In the genomic region with DNA sequence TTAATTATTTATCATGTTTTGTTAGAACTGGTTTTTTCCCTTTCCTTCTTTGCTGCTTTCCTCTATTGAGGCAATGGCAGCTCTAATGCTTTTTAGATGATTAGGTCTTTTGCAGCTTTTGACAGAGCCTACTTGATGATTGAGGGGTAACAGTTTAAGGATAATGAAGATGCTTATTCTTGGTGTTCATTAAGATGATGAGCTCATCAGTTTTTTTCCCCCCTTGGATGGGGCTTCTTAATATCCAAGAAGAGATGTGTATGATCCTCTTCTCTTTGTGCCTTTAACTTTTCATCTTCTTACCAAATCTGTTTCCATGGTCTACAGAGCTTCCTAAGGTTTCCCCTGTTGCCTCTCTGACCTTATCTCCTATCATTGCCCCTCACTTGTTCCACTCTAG, we compare ENCODE assay signal across 2 cellular contexts.
TF ChIP-seq lines count a peak whose summit lies in the region.

No MANE protein-coding gene starts in this region.

TF ChIP-seq in IMR-90, 13 proteins besides CTCF, POLR2A, EP300 and RAD21:
- TF ChIP-seq MAZ (IDR thresholded peaks at IDR 0.05; ENCODE audit: borderline replicate concordance, low read depth, low read length), result no peak
- TF ChIP-seq SMC3 (IDR thresholded peaks at IDR 0.05; ENCODE audit: low read depth, low read length), result no peak
- TF ChIP-seq MAFK (IDR thresholded peaks at IDR 0.05; ENCODE audit: low read depth, low read length), result peak; percentile 61; the same call in 1 of the 2 replicates
- TF ChIP-seq, protein P1, sequence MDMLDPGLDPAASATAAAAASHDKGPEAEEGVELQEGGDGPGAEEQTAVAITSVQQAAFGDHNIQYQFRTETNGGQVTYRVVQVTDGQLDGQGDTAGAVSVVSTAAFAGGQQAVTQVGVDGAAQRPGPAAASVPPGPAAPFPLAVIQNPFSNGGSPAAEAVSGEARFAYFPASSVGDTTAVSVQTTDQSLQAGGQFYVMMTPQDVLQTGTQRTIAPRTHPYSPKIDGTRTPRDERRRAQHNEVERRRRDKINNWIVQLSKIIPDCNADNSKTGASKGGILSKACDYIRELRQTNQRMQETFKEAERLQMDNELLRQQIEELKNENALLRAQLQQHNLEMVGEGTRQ (IDR thresholded peaks at IDR 0.05; ENCODE audit: low read depth, low read length), result no peak
- TF ChIP-seq RCOR1 (IDR thresholded peaks at IDR 0.05; ENCODE audit: insufficient replicate concordance, low read length), result no peak

TF ChIP-seq in H1, 55 proteins besides CTCF, POLR2A, EP300 and RAD21:
- TF ChIP-seq ZNF274 (IDR thresholded peaks at IDR 0.05; ENCODE audit: borderline replicate concordance, extremely low read depth, low read length), result no peak
- no peak for TF ChIP-seq EZH2 (IDR thresholded peaks at IDR 0.05; ENCODE audit: low read depth, low read length, severe bottlenecking)
- no peak for TF ChIP-seq CHD1 (IDR thresholded peaks at IDR 0.05; ENCODE audit: low read depth, low read length)
- TF ChIP-seq SP1 (IDR thresholded peaks at IDR 0.05; ENCODE audit: low read depth, low read length), result no peak
- TF ChIP-seq SUZ12 (IDR thresholded peaks at IDR 0.05; ENCODE audit: low read length), result no peak
- no peak for TF ChIP-seq TEAD4 (IDR thresholded peaks at IDR 0.05; ENCODE audit: low read depth, low read length)
- TF ChIP-seq KDM1A (IDR thresholded peaks at IDR 0.05; ENCODE audit: borderline replicate concordance, low read length), result no peak
- TF ChIP-seq, protein P2, sequence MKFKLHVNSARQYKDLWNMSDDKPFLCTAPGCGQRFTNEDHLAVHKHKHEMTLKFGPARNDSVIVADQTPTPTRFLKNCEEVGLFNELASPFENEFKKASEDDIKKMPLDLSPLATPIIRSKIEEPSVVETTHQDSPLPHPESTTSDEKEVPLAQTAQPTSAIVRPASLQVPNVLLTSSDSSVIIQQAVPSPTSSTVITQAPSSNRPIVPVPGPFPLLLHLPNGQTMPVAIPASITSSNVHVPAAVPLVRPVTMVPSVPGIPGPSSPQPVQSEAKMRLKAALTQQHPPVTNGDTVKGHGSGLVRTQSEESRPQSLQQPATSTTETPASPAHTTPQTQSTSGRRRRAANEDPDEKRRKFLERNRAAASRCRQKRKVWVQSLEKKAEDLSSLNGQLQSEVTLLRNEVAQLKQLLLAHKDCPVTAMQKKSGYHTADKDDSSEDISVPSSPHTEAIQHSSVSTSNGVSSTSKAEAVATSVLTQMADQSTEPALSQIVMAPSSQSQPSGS (IDR thresholded peaks at IDR 0.05; ENCODE audit: low read length), result no peak
- no peak for TF ChIP-seq KDM4A (IDR thresholded peaks at IDR 0.05; ENCODE audit: low read depth, low read length, severe bottlenecking)
- no peak for TF ChIP-seq CBX5 (IDR thresholded peaks at IDR 0.05; ENCODE audit: low read depth, low read length)
- no peak for TF ChIP-seq SP4 (IDR thresholded peaks at IDR 0.05; ENCODE audit: low read length)
- TF ChIP-seq BRCA1 (IDR thresholded peaks at IDR 0.05; ENCODE audit: low read depth, low read length), result no peak
- TF ChIP-seq YY1 (IDR thresholded peaks at IDR 0.05; ENCODE audit: low read depth, low read length), result no peak
- TF ChIP-seq TAF7 (optimal IDR thresholded peaks at IDR 0.05; ENCODE audit: borderline replicate concordance, low read depth, low read length), result no peak
- TF ChIP-seq HDAC2 (IDR thresholded peaks at IDR 0.05; ENCODE audit: borderline replicate concordance in 1 of 2, low read depth in 2 of 2, low read length in 2 of 2), result no peak
- no peak for TF ChIP-seq NRF1 (IDR thresholded peaks at IDR 0.05; ENCODE audit: low read depth, low read length)
- TF ChIP-seq GTF2F1 (IDR thresholded peaks at IDR 0.05; ENCODE audit: borderline replicate concordance, low read depth, low read length), result no peak
- TF ChIP-seq, protein P3, sequence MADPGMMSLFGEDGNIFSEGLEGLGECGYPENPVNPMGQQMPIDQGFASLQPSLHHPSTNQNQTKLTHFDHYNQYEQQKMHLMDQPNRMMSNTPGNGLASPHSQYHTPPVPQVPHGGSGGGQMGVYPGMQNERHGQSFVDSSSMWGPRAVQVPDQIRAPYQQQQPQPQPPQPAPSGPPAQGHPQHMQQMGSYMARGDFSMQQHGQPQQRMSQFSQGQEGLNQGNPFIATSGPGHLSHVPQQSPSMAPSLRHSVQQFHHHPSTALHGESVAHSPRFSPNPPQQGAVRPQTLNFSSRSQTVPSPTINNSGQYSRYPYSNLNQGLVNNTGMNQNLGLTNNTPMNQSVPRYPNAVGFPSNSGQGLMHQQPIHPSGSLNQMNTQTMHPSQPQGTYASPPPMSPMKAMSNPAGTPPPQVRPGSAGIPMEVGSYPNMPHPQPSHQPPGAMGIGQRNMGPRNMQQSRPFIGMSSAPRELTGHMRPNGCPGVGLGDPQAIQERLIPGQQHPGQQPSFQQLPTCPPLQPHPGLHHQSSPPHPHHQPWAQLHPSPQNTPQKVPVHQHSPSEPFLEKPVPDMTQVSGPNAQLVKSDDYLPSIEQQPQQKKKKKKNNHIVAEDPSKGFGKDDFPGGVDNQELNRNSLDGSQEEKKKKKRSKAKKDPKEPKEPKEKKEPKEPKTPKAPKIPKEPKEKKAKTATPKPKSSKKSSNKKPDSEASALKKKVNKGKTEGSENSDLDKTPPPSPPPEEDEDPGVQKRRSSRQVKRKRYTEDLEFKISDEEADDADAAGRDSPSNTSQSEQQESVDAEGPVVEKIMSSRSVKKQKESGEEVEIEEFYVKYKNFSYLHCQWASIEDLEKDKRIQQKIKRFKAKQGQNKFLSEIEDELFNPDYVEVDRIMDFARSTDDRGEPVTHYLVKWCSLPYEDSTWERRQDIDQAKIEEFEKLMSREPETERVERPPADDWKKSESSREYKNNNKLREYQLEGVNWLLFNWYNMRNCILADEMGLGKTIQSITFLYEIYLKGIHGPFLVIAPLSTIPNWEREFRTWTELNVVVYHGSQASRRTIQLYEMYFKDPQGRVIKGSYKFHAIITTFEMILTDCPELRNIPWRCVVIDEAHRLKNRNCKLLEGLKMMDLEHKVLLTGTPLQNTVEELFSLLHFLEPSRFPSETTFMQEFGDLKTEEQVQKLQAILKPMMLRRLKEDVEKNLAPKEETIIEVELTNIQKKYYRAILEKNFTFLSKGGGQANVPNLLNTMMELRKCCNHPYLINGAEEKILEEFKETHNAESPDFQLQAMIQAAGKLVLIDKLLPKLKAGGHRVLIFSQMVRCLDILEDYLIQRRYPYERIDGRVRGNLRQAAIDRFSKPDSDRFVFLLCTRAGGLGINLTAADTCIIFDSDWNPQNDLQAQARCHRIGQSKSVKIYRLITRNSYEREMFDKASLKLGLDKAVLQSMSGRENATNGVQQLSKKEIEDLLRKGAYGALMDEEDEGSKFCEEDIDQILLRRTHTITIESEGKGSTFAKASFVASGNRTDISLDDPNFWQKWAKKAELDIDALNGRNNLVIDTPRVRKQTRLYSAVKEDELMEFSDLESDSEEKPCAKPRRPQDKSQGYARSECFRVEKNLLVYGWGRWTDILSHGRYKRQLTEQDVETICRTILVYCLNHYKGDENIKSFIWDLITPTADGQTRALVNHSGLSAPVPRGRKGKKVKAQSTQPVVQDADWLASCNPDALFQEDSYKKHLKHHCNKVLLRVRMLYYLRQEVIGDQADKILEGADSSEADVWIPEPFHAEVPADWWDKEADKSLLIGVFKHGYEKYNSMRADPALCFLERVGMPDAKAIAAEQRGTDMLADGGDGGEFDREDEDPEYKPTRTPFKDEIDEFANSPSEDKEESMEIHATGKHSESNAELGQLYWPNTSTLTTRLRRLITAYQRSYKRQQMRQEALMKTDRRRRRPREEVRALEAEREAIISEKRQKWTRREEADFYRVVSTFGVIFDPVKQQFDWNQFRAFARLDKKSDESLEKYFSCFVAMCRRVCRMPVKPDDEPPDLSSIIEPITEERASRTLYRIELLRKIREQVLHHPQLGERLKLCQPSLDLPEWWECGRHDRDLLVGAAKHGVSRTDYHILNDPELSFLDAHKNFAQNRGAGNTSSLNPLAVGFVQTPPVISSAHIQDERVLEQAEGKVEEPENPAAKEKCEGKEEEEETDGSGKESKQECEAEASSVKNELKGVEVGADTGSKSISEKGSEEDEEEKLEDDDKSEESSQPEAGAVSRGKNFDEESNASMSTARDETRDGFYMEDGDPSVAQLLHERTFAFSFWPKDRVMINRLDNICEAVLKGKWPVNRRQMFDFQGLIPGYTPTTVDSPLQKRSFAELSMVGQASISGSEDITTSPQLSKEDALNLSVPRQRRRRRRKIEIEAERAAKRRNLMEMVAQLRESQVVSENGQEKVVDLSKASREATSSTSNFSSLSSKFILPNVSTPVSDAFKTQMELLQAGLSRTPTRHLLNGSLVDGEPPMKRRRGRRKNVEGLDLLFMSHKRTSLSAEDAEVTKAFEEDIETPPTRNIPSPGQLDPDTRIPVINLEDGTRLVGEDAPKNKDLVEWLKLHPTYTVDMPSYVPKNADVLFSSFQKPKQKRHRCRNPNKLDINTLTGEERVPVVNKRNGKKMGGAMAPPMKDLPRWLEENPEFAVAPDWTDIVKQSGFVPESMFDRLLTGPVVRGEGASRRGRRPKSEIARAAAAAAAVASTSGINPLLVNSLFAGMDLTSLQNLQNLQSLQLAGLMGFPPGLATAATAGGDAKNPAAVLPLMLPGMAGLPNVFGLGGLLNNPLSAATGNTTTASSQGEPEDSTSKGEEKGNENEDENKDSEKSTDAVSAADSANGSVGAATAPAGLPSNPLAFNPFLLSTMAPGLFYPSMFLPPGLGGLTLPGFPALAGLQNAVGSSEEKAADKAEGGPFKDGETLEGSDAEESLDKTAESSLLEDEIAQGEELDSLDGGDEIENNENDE (IDR thresholded peaks at IDR 0.05; ENCODE audit: insufficient replicate concordance, low read length), result no peak
